8 cellular contexts compared by ENCODE assay signal in genomic region chr1:2786329-2787162, GRCh38. TPM values are rescaled to one million over a fixed set of nuclear protein-coding genes. Genes with fewer than 3 reads are reported as not detected.
DNase-seq lines count a peak whose midpoint lies in the region; ATAC-seq, FAIRE-seq and TF ChIP-seq lines count a peak whose summit lies in the region.

No MANE protein-coding gene starts in this region.

- H3K27ac ChIP-seq in Peyer's patch, result no peak overlapping the region
- H3K27ac ChIP-seq in kidney (ENCODE audit: low read depth in 2 of 2, low read length in 2 of 2), result no peak overlapping the region

- H3K27me3 ChIP-seq in Peyer's patch, result peaks cover 0 to 4% of the 10 kb centered on the region in 2 donors

- FAIRE-seq in kidney (lab: Jason Lieb, UNC), result no peak

- no peak overlapping the region for H3K9ac ChIP-seq in kidney (ENCODE audit: low read length in 2 of 2)

- no peaks in the 10 kb centered on the region for H3K36me3 ChIP-seq in Peyer's patch
- no peaks in the 10 kb centered on the region for H3K36me3 ChIP-seq in kidney (ENCODE audit: control insufficient read depth in 1 of 2, insufficient read depth in 2 of 2, low read length in 2 of 2)

- TF ChIP-seq POLR2A in Peyer's patch (IDR thresholded peaks at IDR 0.05), result no peak

- TF ChIP-seq CTCF in GM12873 (IDR thresholded peaks at IDR 0.05; ENCODE audit: insufficient read depth, low read depth, low read length, missing control alignments) (peak; percentile 81), Peyer's patch (IDR thresholded peaks at IDR 0.05) (peak; percentile 54 to 79 (median 58)), kidney (IDR thresholded peaks at IDR 0.05; ENCODE audit: borderline replicate concordance, extremely low read depth, insufficient read depth) (peak; percentile 60)

- H3K4me3 ChIP-seq in Peyer's patch (no peak overlapping the region), kidney (ENCODE audit: low read length in 2 of 2) (no peak overlapping the region)

- H3K4me1 ChIP-seq in Peyer's patch (no peaks in the 10 kb centered on the region), kidney (ENCODE audit: control insufficient read depth in 1 of 2, insufficient read depth in 1 of 2, low read depth in 1 of 2, low read length in 2 of 2) (no peaks in the 10 kb centered on the region)

- no peaks in the 10 kb centered on the region for H3K9me3 ChIP-seq in Peyer's patch
- peaks cover 0 to 6% of the 10 kb centered on the region in 2 donors for H3K9me3 ChIP-seq in kidney (ENCODE audit: control insufficient read depth in 1 of 2, low read length in 2 of 2)

- DNase-seq in Peyer's patch (peak; percentile 49 to 83 (median 76)), kidney (peak; percentile 78), cortex of kidney (lab: John Stamatoyannopoulos, UW) (no peak)
- peak; percentile 65 for DNase-seq in activated gamma-delta T cell treated with anti-CD3 and anti-CD28 coated beads, Interleukin-2, amount 50 U/mL, for 16 hours (ENCODE audit: low read depth)
- peak; percentile 50 for DNase-seq in stimulated activated CD8-positive, alpha-beta memory T cell treated with anti-CD3 and anti-CD28 coated beads, Interleukin-12 subunit alpha, Interleukin-12 subunit beta, amount 100 ng/mL, for 1 hour (ENCODE audit: low read depth)

- no peak for ATAC-seq in GM18511 (IDR thresholded peaks at IDR 0.05; ENCODE audit: unreplicated experiment)
- ATAC-seq in GM18502 (IDR thresholded peaks at IDR 0.05; ENCODE audit: poor library complexity, unreplicated experiment), result no peak

- intact Hi-C loops in kidney (cut with DNase I), result loop anchor here (5.0 kb wide), 1 partner anchor 369 kb away; no protein-coding TSS in a partner anchor

RNA-seq across cellular contexts. Expression of gene TTC34, which starts 14.9 kb away (rescaled TPM):
- total RNA-seq in Peyer's patch (1 to 10 TPM in 2 of 4 donors, under 1 TPM in 2; 0.53 to 2.4 (median 1.5) TPM), kidney (2.4 TPM)
- polyA plus RNA-seq in kidney (ENCODE audit: insufficient read depth, low read depth, low replicate concordance), result 0.15 TPM
